ENCODE assay signal across 10 cellular contexts in the genomic region with DNA sequence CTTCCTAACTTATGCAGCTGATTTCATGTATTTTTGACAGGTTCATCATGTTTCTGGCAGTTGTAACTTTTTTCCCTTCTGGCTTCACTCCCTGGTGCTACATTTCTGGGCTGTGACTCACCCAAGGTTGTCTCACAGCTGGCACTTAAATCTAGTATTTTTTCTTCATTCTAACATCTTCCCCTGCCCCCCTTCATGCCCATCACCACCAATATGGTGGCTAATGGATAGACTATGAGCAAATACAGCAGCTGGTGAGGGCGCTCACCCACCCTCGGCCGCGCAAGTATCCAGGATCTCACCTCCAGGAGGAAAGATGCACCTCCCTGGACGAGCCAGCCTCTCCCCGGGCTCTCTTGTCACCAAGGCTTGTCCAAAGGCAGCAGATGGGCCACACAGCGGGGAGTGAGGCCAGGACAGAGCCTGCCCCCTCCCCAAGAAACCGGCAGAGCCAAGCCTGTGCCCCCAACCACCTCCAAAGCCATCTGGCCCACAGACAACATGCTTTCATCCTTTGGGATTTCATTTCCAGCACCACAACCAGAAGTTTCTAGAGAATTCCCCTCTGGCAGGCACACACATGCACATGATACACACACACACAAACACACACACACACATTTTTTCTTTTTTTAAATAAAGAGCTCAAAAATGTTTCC. TPM values are rescaled to one million over a fixed set of nuclear protein-coding genes. Genes with fewer than 3 reads are reported as not detected.
DNase-seq lines count a peak whose midpoint lies in the region; ATAC-seq and TF ChIP-seq lines count a peak whose summit lies in the region.
"Had no signal": no experiment of that assay in that cellular context is flagged by ENCODE, and none has a peak within 500 bp of the region (broad histone marks: within the 10 kb centered on the region; RNA-seq: fewer than 3 reads in every experiment).

No MANE protein-coding gene starts in this region.

- no peak overlapping the region for H4K8ac ChIP-seq in neuronal stem cell (ENCODE audit: low read depth, low read length)

- H3K79me1 ChIP-seq in neuronal stem cell (ENCODE audit: low read depth, low read length): no peaks in the 10 kb centered on the region

- WGBS in esophagus, 2 donors: 48 to 52% methylated on average over 8 of the region's 8 CpGs
- WGBS in neuronal stem cell (ENCODE audit: extremely low coverage in 2 of 2, insufficient read length in 2 of 2, insufficient replicate concordance in 1 of 2), 2 donors: no CpG with 5 or more reads among the region's 8 CpGs

- H3K4me1 ChIP-seq in PC-3 (ENCODE audit: insufficient read depth, low read length): peaks cover 13% of the 10 kb centered on the region
- peaks cover 11 to 21% of the 10 kb centered on the region in 2 donors for H3K4me1 ChIP-seq in esophagus (ENCODE audit: control insufficient read depth in 2 of 2, insufficient read depth in 2 of 2, low read length in 1 of 2)
- peaks cover 13 to 32% of the 10 kb centered on the region in 2 donors for H3K4me1 ChIP-seq in neuronal stem cell (ENCODE audit: control insufficient read depth in 2 of 2, insufficient read depth in 1 of 2, low read depth in 1 of 2, low read length in 2 of 2)

- no peak overlapping the region for H2BK5ac ChIP-seq in neuronal stem cell (ENCODE audit: low read length)

- H2AK5ac ChIP-seq in neuronal stem cell (ENCODE audit: low read depth, low read length): no peak overlapping the region

- no peak overlapping the region for H4K91ac ChIP-seq in neuronal stem cell (ENCODE audit: low read depth, low read length, poor library complexity)

- H3K9me3 ChIP-seq in PC-3 (ENCODE audit: low read length): no peaks in the 10 kb centered on the region
- H3K9me3 ChIP-seq in esophagus (ENCODE audit: control insufficient read depth in 2 of 2, insufficient read depth in 1 of 2, low read depth in 1 of 2, low read length in 1 of 2): no peaks in the 10 kb centered on the region
- no peaks in the 10 kb centered on the region for H3K9me3 ChIP-seq in neuronal stem cell (replicated peaks in 1 of 2; ENCODE audit: control insufficient read depth in 2 of 2, insufficient read depth in 1 of 2, low read depth in 1 of 2, low read length in 2 of 2)
- H3K9me3 ChIP-seq: neutrophil had no signal

- CTCF ChIA-PET in PC-3 (lab: Charles Lee): interaction anchor here (0.6 kb wide), 1 partner anchor 8 kb away, joined by 8 read pairs; no protein-coding TSS in a partner anchor

- H3K9ac ChIP-seq in PC-3 (ENCODE audit: low read length) (no peak overlapping the region), neuronal stem cell (ENCODE audit: low read depth, low read length, poor library complexity) (no peak overlapping the region)

- H3K4me3 ChIP-seq in PC-3 (ENCODE audit: low read length) (no peak overlapping the region), esophagus (ENCODE audit: low read depth in 1 of 2, low read length in 2 of 2) (no peak overlapping the region), neuronal stem cell (ENCODE audit: low read length in 2 of 2) (no peak overlapping the region)

- POLR2A ChIA-PET in PC-3 (lab: Charles Lee; ENCODE audit: unreplicated experiment): no interaction called here

- H2BK15ac ChIP-seq in neuronal stem cell (ENCODE audit: low read length): peak overlapping the region; percentile 17

- ATAC-seq in PC-3 (peak; percentile 73), GM18517 (IDR thresholded peaks at IDR 0.05; ENCODE audit: unreplicated experiment) (no peak)

- TF ChIP-seq CTCF in PC-3 (conservative IDR thresholded peaks at IDR 0.05; ENCODE audit: low read depth, low read length): no peak

- H3K18ac ChIP-seq in neuronal stem cell (ENCODE audit: low read length): peak overlapping the region; percentile 21

- BruUV-seq in PC-3 (replicated peaks; lab: Mats Ljungman, UMichigan): no TSS peak

- no peaks in the 10 kb centered on the region for H3K9me2 ChIP-seq in PC-3 (replicated peaks; ENCODE audit: low read length)

- H3K4me2 ChIP-seq in PC-3 (ENCODE audit: low read length): peak overlapping the region; percentile 24; the same call in 1 of the 2 replicates
- no peak overlapping the region for H3K4me2 ChIP-seq in neuronal stem cell (ENCODE audit: insufficient read depth, low read length, poor library complexity, severe bottlenecking)

- H3K14ac ChIP-seq in neuronal stem cell (ENCODE audit: low read length): no peak overlapping the region

- H3K36me3 ChIP-seq in PC-3 (ENCODE audit: low read depth, low read length) (no peaks in the 10 kb centered on the region), esophagus (ENCODE audit: control insufficient read depth in 2 of 2, insufficient read depth in 2 of 2, low read length in 1 of 2) (no peaks in the 10 kb centered on the region), neuronal stem cell (replicated peaks in 1 of 2; ENCODE audit: control insufficient read depth in 2 of 2, insufficient read depth in 2 of 2, low read length in 2 of 2) (peaks cover 0 to 2% of the 10 kb centered on the region in 2 donors)
- H3K36me3 ChIP-seq: neutrophil had no signal

- H3K27ac ChIP-seq in PC-3 (ENCODE audit: low read length) (no peak overlapping the region), esophagus (ENCODE audit: low read depth in 2 of 2, low read length in 1 of 2) (peak overlapping the region; percentile 63 to 70), neuronal stem cell (replicated peaks; ENCODE audit: low read length) (no peak overlapping the region)
- H3K27ac ChIP-seq: C4-2B, neutrophil had no signal

- H2BK120ac ChIP-seq in neuronal stem cell (ENCODE audit: low read depth, low read length): no peak overlapping the region

- no peak overlapping the region for H3K4ac ChIP-seq in neuronal stem cell (ENCODE audit: low read length)

- no peak overlapping the region for H3K23ac ChIP-seq in neuronal stem cell (ENCODE audit: low read depth, low read length, poor library complexity)

- DNase-seq in AG08396 (ENCODE audit: low spot score) (peak; percentile 68), PC-3 (peak; percentile 78), neuronal stem cell (ENCODE audit: low spot score) (no peak), T-helper 2 cell (no peak), GF-D8 (lab: John Stamatoyannopoulos, UW) (no peak)
- no peak for DNase-seq in stimulated activated CD4-positive, alpha-beta T cell treated with anti-CD3 and anti-CD28 coated beads, Interleukin-4, amount 100 ng/mL, for 1 hour

- H2AFZ ChIP-seq in PC-3 (ENCODE audit: low read length) (no peak overlapping the region), neuronal stem cell (ENCODE audit: low read length) (no peak overlapping the region)

- H4K20me1 ChIP-seq in PC-3 (ENCODE audit: low read length): no peaks in the 10 kb centered on the region

- H3K79me2 ChIP-seq in PC-3 (ENCODE audit: low read length): no peaks in the 10 kb centered on the region

- no peaks in the 10 kb centered on the region for H3F3A ChIP-seq in PC-3 (ENCODE audit: low read length, unreplicated experiment)

- no peak overlapping the region for H2BK12ac ChIP-seq in neuronal stem cell (ENCODE audit: low read length)

- intact Hi-C loops in PC-3 (cut with micrococcal nuclease): no loop called here

- no peaks in the 10 kb centered on the region for H3K27me3 ChIP-seq in PC-3 (ENCODE audit: low read length)
- no peaks in the 10 kb centered on the region for H3K27me3 ChIP-seq in esophagus (ENCODE audit: control insufficient read depth in 1 of 2, insufficient read depth in 2 of 2, low read length in 2 of 2)
- no peaks in the 10 kb centered on the region for H3K27me3 ChIP-seq in neuronal stem cell (ENCODE audit: control insufficient read depth in 3 of 3, insufficient read depth in 3 of 3, low read depth in 1 of 3, low read length in 3 of 3)
- H3K27me3 ChIP-seq: neutrophil had no signal

RNA-seq across cellular contexts. Expression of gene ATOH8, which starts 39.1 kb away (rescaled TPM):
- total RNA-seq in PC-3 (2014; rRNA removed): 0.04 TPM in 1 of 2 replicates, not detected in the other
- polyA plus RNA-seq in esophagus: 1 to 10 TPM; 3.0 to 5.9 TPM
- 1.8 TPM for polyA plus RNA-seq in neuronal stem cell (2013, experiment 1 of 2)
- 1.6 TPM for polyA plus RNA-seq in neuronal stem cell (2013, experiment 2 of 2)

Comparison
In these comparisons a context has a peak if more than half of its experiments do, and no peak if none do; other contexts are left out.
1. DNase-seq: peak in AG08396 (single experiment) and PC-3 (single experiment); none in neuronal stem cell (single experiment), T-helper 2 cell (0 of 5), GF-D8 (single experiment) and stimulated activated CD4-positive, alpha-beta T cell treated with anti-CD3 and anti-CD28 coated beads, Interleukin-4, amount 100 ng/mL, for 1 hour (single experiment).
2. H3K27ac ChIP-seq: peak in esophagus (2 of 2); none in PC-3 (single experiment) and neuronal stem cell (single experiment).